Comparison of ENCODE assay signal across 23 cellular contexts in the genomic region with DNA sequence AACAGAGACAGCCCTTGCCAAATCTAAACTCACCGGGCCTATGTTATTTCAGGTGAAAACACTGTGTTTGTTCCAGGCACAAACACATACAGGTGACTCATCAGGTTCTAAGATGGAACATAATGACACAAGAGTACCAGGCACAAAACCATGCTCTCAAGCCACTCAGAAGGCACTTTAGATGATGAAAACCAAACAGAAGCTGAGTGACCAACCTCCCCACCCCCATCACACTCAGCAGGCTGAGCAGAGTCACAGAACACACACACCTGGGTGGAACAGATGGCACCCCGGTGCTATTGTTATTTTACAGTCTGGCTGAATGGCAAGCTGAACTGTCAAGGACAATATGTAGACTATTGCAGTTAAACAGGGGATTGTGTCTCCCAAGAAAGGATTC. TPM values are rescaled to one million over a fixed set of nuclear protein-coding genes. Genes with fewer than 3 reads are reported as not detected.
DNase-seq lines count a peak whose midpoint lies in the region; ATAC-seq lines count a peak whose summit lies in the region.
"Had no signal": no experiment of that assay in that cellular context is flagged by ENCODE, and none has a peak within 500 bp of the region (broad histone marks: within the 10 kb centered on the region; RNA-seq: fewer than 3 reads in every experiment).

No MANE protein-coding gene starts in this region.

- H3K4me1 ChIP-seq in endocrine pancreas (ENCODE audit: control insufficient read depth, insufficient read depth, low read length), result peaks cover 22% of the 10 kb centered on the region
- H3K4me1 ChIP-seq: gastrocnemius medialis, psoas muscle had no signal

- ATAC-seq in GM18870 (IDR thresholded peaks at IDR 0.05; ENCODE audit: unreplicated experiment) (no peak), GM18867 (IDR thresholded peaks at IDR 0.05; ENCODE audit: unreplicated experiment) (no peak)
- ATAC-seq: gastrocnemius medialis; natural killer cell; psoas muscle; SK-N-SH treated with all-trans-retinoic acid at 6 μM for 48 hours; stimulated activated naive B cell treated with anti-CD40 and anti-IgM and Interleukin-4, amounts not matched to agents 10 μg/mL and 1 μg/mL and 100 μg/mL, for 72 hours had no signal

- no peak overlapping the region for H3K9ac ChIP-seq in endocrine pancreas (ENCODE audit: control insufficient read depth, insufficient read depth, low read length)

- H3K36me3 ChIP-seq in endocrine pancreas (ENCODE audit: control insufficient read depth, insufficient read depth, low read length) (no peaks in the 10 kb centered on the region), MG63 (no peaks in the 10 kb centered on the region)
- H3K36me3 ChIP-seq: gastrocnemius medialis had no signal

- DNase-seq in NCI-H82 (lab: John Stamatoyannopoulos, UW) (peak; percentile 34), NCI-H82 treated with DMSO at 0.1 percent for 48 hours (lab: John Stamatoyannopoulos, UW; ENCODE audit: unreplicated experiment) (no peak), NCI-H345 (lab: John Stamatoyannopoulos, UW) (peak; percentile 97), MG63 (no peak), HUDEP-2 (lab: John Stamatoyannopoulos, UW; ENCODE audit: unreplicated experiment in 76 of 76) (no peak)
- DNase-seq: activated CD4-positive, alpha-beta T cell treated with anti-CD3 and anti-CD28 coated beads, Interleukin-2, amount 10 ng/mL, durations not matched to agents 7 days and 5 days; activated T-cell treated with anti-CD3 and anti-CD28 coated beads for 4 hours; gastrocnemius medialis; KBM-7; mammary epithelial cell; natural killer cell; NCI-H1694 treated with DMSO at 0.1 percent for 48 hours; PC-9; psoas muscle; stimulated activated CD4-positive, alpha-beta T cell treated with anti-CD3 and anti-CD28 coated beads, Interleukin-12 subunit alpha, Interleukin-12 subunit beta, amount 100 ng/mL, for 4 hours; stimulated activated naive B cell treated with anti-CD40 and anti-IgM and Interleukin-4, amounts not matched to agents 10 μg/mL and 1 μg/mL and 100 μg/mL, for 72 hours; trophoblast cell had no signal

- H3K27me3 ChIP-seq in endocrine pancreas (ENCODE audit: control insufficient read depth, insufficient read depth, low read length), result no peaks in the 10 kb centered on the region
- no peaks in the 10 kb centered on the region for H3K27me3 ChIP-seq in MG63

- H3K9me3 ChIP-seq in endocrine pancreas (ENCODE audit: control insufficient read depth, low read length), result no peaks in the 10 kb centered on the region
- no peaks in the 10 kb centered on the region for H3K9me3 ChIP-seq in MG63
- H3K9me3 ChIP-seq: gastrocnemius medialis, psoas muscle had no signal

- H3K4me3 ChIP-seq in endocrine pancreas (ENCODE audit: control insufficient read depth, insufficient read depth, low read length) (peak overlapping the region; percentile 65), MG63 (no peak overlapping the region)
- H3K4me3 ChIP-seq: gastrocnemius medialis, PC-9, psoas muscle had no signal

RNA-seq across cellular contexts. Expression of a gene that starts 20.6 kb away (rescaled TPM):
- total RNA-seq in MG63 (2014; rRNA removed; shearing (Covaris generic); ENCODE audit: low replicate concordance), result 3.1 and 8.1 TPM in 2 replicates
- total RNA-seq: activated CD4-positive, alpha-beta T cell treated with anti-CD3 and anti-CD28 coated beads, Interleukin-2, amount 10 ng/mL, durations not matched to agents 7 days and 5 days; activated naive CD4-positive, alpha-beta T cell treated with anti-CD3 and anti-CD28 coated beads, Interleukin-2, amount 50 U/mL, for 72 hours; epithelial cell of proximal tubule; gastrocnemius medialis; mammary epithelial cell; natural killer cell; PC-9; psoas muscle had no signal

Comparison
In these comparisons a context has a peak if more than half of its experiments do, and no peak if none do; other contexts are left out.
1. DNase-seq: peak in NCI-H82 (single experiment) and NCI-H345 (single experiment); none in NCI-H82 treated with DMSO at 0.1 percent for 48 hours (single experiment), MG63 (single experiment) and HUDEP-2 (0 of 76).